14 cellular contexts compared by ENCODE assay signal in genomic region chr3:122488262-122488973, GRCh38.
"Had no signal": no experiment of that assay in that cellular context is flagged by ENCODE, and none has a peak within 500 bp of the region (broad histone marks: within the 10 kb centered on the region; RNA-seq: fewer than 3 reads in every experiment).

No MANE protein-coding gene starts in this region.

- DNase-seq: activated CD4-positive, alpha-beta T cell treated with anti-CD3 and anti-CD28 coated beads for 1 hour; activated naive CD4-positive, alpha-beta T cell treated with anti-CD3 and anti-CD28 coated beads, Interleukin-2, amount 10 ng/mL, durations not matched to agents 7 days and 5 days; activated T-cell treated with anti-CD3 and anti-CD28 coated beads, Interleukin-2, amount 50 U/mL, for 48 hours; adrenal gland; effector memory CD4-positive, alpha-beta T cell; erythroblast; ovary; stimulated activated CD4-positive, alpha-beta T cell treated with anti-CD3 and anti-CD28 coated beads, Interleukin-2, amount 100 ng/mL, for 48 hours; stomach had no signal

- H3K9me3 Mint-ChIP-seq: activated naive CD4-positive, alpha-beta T cell treated with anti-CD3 and anti-CD28 coated beads, Interleukin-2, amount 10 ng/mL, durations not matched to agents 7 days and 5 days; brain; central memory CD8-positive, alpha-beta T cell; neural progenitor cell had no signal

- H3K36me3 ChIP-seq: ovary, thoracic aorta had no signal

- H3K27me3 ChIP-seq: adrenal gland, hepatocyte, neural progenitor cell, ovary, stomach had no signal

- H3K9me3 ChIP-seq: adrenal gland, ovary, stomach, thoracic aorta had no signal

- H3K9ac ChIP-seq: neural progenitor cell had no signal

- H3K4me1 Mint-ChIP-seq: neural progenitor cell had no signal

- H3K4me1 ChIP-seq: neural progenitor cell had no signal

- H3K27ac ChIP-seq: adrenal gland, hepatocyte, neural progenitor cell, ovary, stomach, thoracic aorta had no signal

- H3K27ac Mint-ChIP-seq: activated naive CD4-positive, alpha-beta T cell treated with anti-CD3 and anti-CD28 coated beads, Interleukin-2, amount 10 ng/mL, durations not matched to agents 7 days and 5 days; brain; neural progenitor cell had no signal

- H3K27me3 Mint-ChIP-seq: activated naive CD4-positive, alpha-beta T cell treated with anti-CD3 and anti-CD28 coated beads, Interleukin-2, amount 10 ng/mL, durations not matched to agents 7 days and 5 days; brain; central memory CD8-positive, alpha-beta T cell had no signal

- H3K4me3 Mint-ChIP-seq: activated naive CD4-positive, alpha-beta T cell treated with anti-CD3 and anti-CD28 coated beads, Interleukin-2, amount 10 ng/mL, durations not matched to agents 7 days and 5 days; brain; central memory CD8-positive, alpha-beta T cell; neural progenitor cell had no signal

- H3K4me3 ChIP-seq: adrenal gland, hepatocyte, neural progenitor cell, ovary, stomach, thoracic aorta had no signal
